ENCODE assay signal across 13 cellular contexts in the genomic region with DNA sequence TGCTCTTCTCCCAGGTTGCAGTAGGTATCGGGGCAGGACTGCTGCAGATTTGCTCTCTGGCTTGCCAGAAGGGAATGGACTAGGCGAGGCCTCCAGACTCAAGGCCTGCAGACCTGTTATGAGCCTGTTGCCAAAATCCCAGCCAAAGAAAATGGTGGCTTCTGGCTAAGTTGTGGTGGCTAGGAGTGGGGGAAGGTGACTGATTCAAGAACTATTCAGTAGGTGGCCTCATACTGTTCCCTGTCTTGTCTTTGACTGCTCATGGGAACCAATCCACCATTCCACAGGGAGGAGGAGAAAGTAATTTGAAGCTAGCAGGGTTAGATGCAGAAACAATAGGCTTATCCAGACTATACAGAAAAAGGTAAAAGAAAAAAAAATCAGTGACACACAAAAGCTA.
DNase-seq lines count a peak whose midpoint lies in the region; ATAC-seq and TF ChIP-seq lines count a peak whose summit lies in the region.
"Had no signal": no experiment of that assay in that cellular context is flagged by ENCODE, and none has a peak within 500 bp of the region (broad histone marks: within the 10 kb centered on the region; RNA-seq: fewer than 3 reads in every experiment).

No MANE protein-coding gene starts in this region.

- peaks cover 3% of the 10 kb centered on the region for H3K9me3 Mint-ChIP-seq in nephron progenitor cell

- H3K9me3 ChIP-seq in BLaER1 treated with 17β-estradiol and CSF1 and Interleukin-3, amounts not matched to agents 10 nM and 100 nM (replicated peaks in 1 of 11): no peaks in the 10 kb centered on the region
- H3K9me3 ChIP-seq: A549 had no signal

- H3K27me3 ChIP-seq in BLaER1 treated with 17β-estradiol and CSF1 and Interleukin-3, amounts not matched to agents 10 nM and 100 nM: peaks cover 0 to 10% (median 0%) of the 10 kb centered on the region in 11 experiments; a peak in 3 of 22 replicates

- TF ChIP-seq CTCF in nephron progenitor cell (IDR thresholded peaks at IDR 0.05): no peak
- no peak for TF ChIP-seq CTCF in coronary artery (IDR thresholded peaks at IDR 0.05)

- H3K4me3 Mint-ChIP-seq in nephron progenitor cell: no peak overlapping the region
- H3K4me3 Mint-ChIP-seq: CD8-positive, alpha-beta memory T cell had no signal

- H4K20me1 ChIP-seq in BLaER1 treated with 17β-estradiol and CSF1 and Interleukin-3, amounts not matched to agents 10 nM and 100 nM: peaks cover 0 to 4% (median 0%) of the 10 kb centered on the region in 11 experiments; a peak in 2 of 22 replicates

- H3K27ac Mint-ChIP-seq in nephron progenitor cell: peak overlapping the region; percentile 24
- H3K27ac Mint-ChIP-seq: CD8-positive, alpha-beta memory T cell had no signal

- H3K4me1 ChIP-seq in BLaER1 treated with 17β-estradiol and CSF1 and Interleukin-3, amounts not matched to agents 10 nM and 100 nM: peaks cover 31 to 49% (median 38%) of the 10 kb centered on the region in 10 experiments

- no peak for ATAC-seq in GM18907 (IDR thresholded peaks at IDR 0.05; ENCODE audit: unreplicated experiment)
- ATAC-seq: A549 had no signal

- peak overlapping the region in 8 of 11 experiments; percentile 70 to 94 (median 89); a peak in 12 of 22 replicates for H3K4me2 ChIP-seq in BLaER1 treated with 17β-estradiol and CSF1 and Interleukin-3, amounts not matched to agents 10 nM and 100 nM
- H3K4me2 ChIP-seq: A549 had no signal

- no peak overlapping the region for H3K9ac ChIP-seq in BLaER1 treated with 17β-estradiol and CSF1 and Interleukin-3, amounts not matched to agents 10 nM and 100 nM

- H3K27me3 Mint-ChIP-seq in nephron progenitor cell (ENCODE audit: low read depth, poor library complexity): peaks cover 9% of the 10 kb centered on the region

- no peak overlapping the region for H3K4me3 ChIP-seq in BLaER1 treated with 17β-estradiol and CSF1 and Interleukin-3, amounts not matched to agents 10 nM and 100 nM
- H3K4me3 ChIP-seq in coronary artery: no peak overlapping the region
- H3K4me3 ChIP-seq: A549 had no signal

- peaks cover 35% of the 10 kb centered on the region for H3K4me1 Mint-ChIP-seq in nephron progenitor cell
- H3K4me1 Mint-ChIP-seq: CD8-positive, alpha-beta memory T cell had no signal

- DNase-seq in astrocyte of the hippocampus (ENCODE audit: low read depth, low spot score): peak; percentile 26
- no peak for DNase-seq in nephron progenitor cell
- DNase-seq in coronary artery (ENCODE audit: low spot score): no peak
- DNase-seq in NK-92 (lab: John Stamatoyannopoulos, UW; ENCODE audit: unreplicated experiment): no peak
- no peak for DNase-seq in DMS53 treated with DMSO at 0.1 percent for 48 hours (lab: John Stamatoyannopoulos, UW; ENCODE audit: unreplicated experiment)
- DNase-seq: CD8-positive, alpha-beta memory T cell; NCI-H2029; NCI-H2171 treated with DMSO at 0.1 percent for 48 hours; NCI-H510A had no signal

- no peaks in the 10 kb centered on the region for H3K36me3 Mint-ChIP-seq in nephron progenitor cell (ENCODE audit: low read depth)
- H3K36me3 Mint-ChIP-seq: CD8-positive, alpha-beta memory T cell had no signal

- TF ChIP-seq RAD21 in Ishikawa (IDR thresholded peaks at IDR 0.05; ENCODE audit: low read depth): no peak

- no peak for TF ChIP-seq EP300 in Ishikawa (IDR thresholded peaks at IDR 0.05; ENCODE audit: borderline replicate concordance)

- H3K27ac ChIP-seq in BLaER1 treated with 17β-estradiol and CSF1 and Interleukin-3, amounts not matched to agents 10 nM and 100 nM: no peak overlapping the region
- H3K27ac ChIP-seq in coronary artery: no peak overlapping the region
- H3K27ac ChIP-seq: A549 had no signal

- H3K36me3 ChIP-seq in BLaER1 treated with 17β-estradiol and CSF1 and Interleukin-3, amounts not matched to agents 10 nM and 100 nM: no peaks in the 10 kb centered on the region

TF ChIP-seq in Ishikawa, 13 proteins besides CTCF, POLR2A, EP300 and RAD21:
- TF ChIP-seq ZBTB7A (IDR thresholded peaks at IDR 0.05; ENCODE audit: low read depth) (no peak), CEBPB (IDR thresholded peaks at IDR 0.05) (no peak), YY1 (IDR thresholded peaks at IDR 0.05; ENCODE audit: low read depth) (0 out of 2 replicates have a peak, but pooled peaks have one; percentile 30)
TF ChIP-seq in Ishikawa: peak in this region for 1.
